ENCODE assay signal across 17 cellular contexts in the genomic region with DNA sequence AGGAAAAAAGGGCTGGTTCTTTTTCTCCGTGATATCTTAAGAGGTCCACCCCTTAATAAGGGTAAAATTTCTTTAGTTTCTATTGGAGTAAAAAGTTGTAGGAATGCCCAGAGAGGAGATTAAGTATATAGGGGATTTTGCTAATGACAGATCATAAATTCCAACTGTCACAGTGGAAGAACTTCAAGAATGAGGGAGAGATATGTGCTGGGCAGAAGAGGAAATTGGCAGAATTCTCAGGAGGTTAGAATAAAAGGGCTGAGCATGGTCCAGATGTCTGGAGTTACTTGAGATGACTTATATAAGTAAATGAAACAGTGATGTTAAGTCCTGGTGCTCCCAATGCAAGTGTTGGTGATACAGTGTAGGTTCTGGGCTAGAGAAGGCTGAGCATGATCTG.
"Had no signal": no experiment of that assay in that cellular context is flagged by ENCODE, and none has a peak within 500 bp of the region (broad histone marks: within the 10 kb centered on the region; RNA-seq: fewer than 3 reads in every experiment).

No MANE protein-coding gene starts in this region.

- H3K4me3 ChIP-seq: SJSA1, SK-N-MC had no signal

- DNase-seq: KBM-7, NCI-H1092 treated with DMSO at 0.1 percent for 48 hours, NCI-H1436, NCI-H187, NCI-H2029 treated with DMSO at 0.1 percent for 48 hours, NCI-H2227 treated with DMSO at 0.1 percent for 48 hours, NCI-H446, NCI-H510A, NCI-H524 treated with DMSO at 0.1 percent for 48 hours, NCI-H69, NCI-H774, Right ventricle myocardium superior, RPMI8226, SIG-M5 had no signal

- H3K9me3 ChIP-seq: SJSA1 had no signal

- H3K27ac ChIP-seq: HL-60, SJSA1, SK-N-MC had no signal

- H3K27me3 ChIP-seq: SJSA1 had no signal

- H3K36me3 ChIP-seq: SJSA1 had no signal
